In genomic region chr18:2997429-2997828, GRCh38 we compare ENCODE assay signal across 14 cellular contexts. TPM values are rescaled to one million over a fixed set of nuclear protein-coding genes. Genes with fewer than 3 reads are reported as not detected.
A peak's percentile ranks its signal among the peaks of the same experiment; 100 is the strongest.
DNase-seq lines count a peak whose midpoint lies in the region; ATAC-seq, FAIRE-seq and TF ChIP-seq lines count a peak whose summit lies in the region.
"Had no signal": no experiment of that assay in that cellular context is flagged by ENCODE, and none has a peak within 500 bp of the region (broad histone marks: within the 10 kb centered on the region; RNA-seq: fewer than 3 reads in every experiment).

No MANE protein-coding gene starts in this region.

- H3K27me3 ChIP-seq in adipocyte (replicated peaks; ENCODE audit: control insufficient read depth, insufficient read depth, low read length) (no peaks in the 10 kb centered on the region), tibial nerve (no peaks in the 10 kb centered on the region)

- no peaks in the 10 kb centered on the region for H3K9me3 Mint-ChIP-seq in activated naive CD4-positive, alpha-beta T cell treated with anti-CD3 and anti-CD28 coated beads, Interleukin-2, amount 50 U/mL, for 24 hours

- H3K4me3 ChIP-seq in adipocyte (ENCODE audit: low read length) (no peak overlapping the region), mesodermal cell (ENCODE audit: extremely low read depth, insufficient read depth, low read length, poor library complexity, severe bottlenecking) (no peak overlapping the region), tibial nerve (no peak overlapping the region)
- H3K4me3 ChIP-seq: skin epidermis had no signal

- no peak for DNase-seq in activated naive CD4-positive, alpha-beta T cell treated with anti-CD3 and anti-CD28 coated beads, Interleukin-2, amount 50 U/mL, for 16 hours
- no peak for DNase-seq in adipocyte (ENCODE audit: low read depth)
- no peak for DNase-seq in tibial nerve (ENCODE audit: low spot score in 2 of 2)
- no peak for DNase-seq in HTR-8/SVneo (ENCODE audit: insufficient read length, low spot score)
- no peak for DNase-seq in NCI-H1105 (lab: John Stamatoyannopoulos, UW)
- DNase-seq: activated gamma-delta T cell treated with Interleukin-2 at 50 U/mL for 16 hours; effector CD4-positive, alpha-beta T cell; IMR-90; NCI-H2029 treated with DMSO at 0.1 percent for 48 hours had no signal

- peak overlapping the region; percentile 78 for H3K4me3 Mint-ChIP-seq in activated naive CD4-positive, alpha-beta T cell treated with anti-CD3 and anti-CD28 coated beads, Interleukin-2, amount 50 U/mL, for 24 hours

- peak overlapping the region; percentile 62 for H3K27ac ChIP-seq in mesodermal cell (ENCODE audit: low read depth, low read length, severe bottlenecking)
- peak overlapping the region in 3 of 4 donors; percentile 67 to 79 (median 70) for H3K27ac ChIP-seq in tibial nerve

- TF ChIP-seq POLR2A in tibial nerve (IDR thresholded peaks at IDR 0.05): no peak

- H3K4me1 Mint-ChIP-seq in activated naive CD4-positive, alpha-beta T cell treated with anti-CD3 and anti-CD28 coated beads, Interleukin-2, amount 50 U/mL, for 24 hours: peaks cover 88% of the 10 kb centered on the region

- H3K27me3 Mint-ChIP-seq in activated naive CD4-positive, alpha-beta T cell treated with anti-CD3 and anti-CD28 coated beads, Interleukin-2, amount 50 U/mL, for 24 hours: no peaks in the 10 kb centered on the region

- H3K9me3 ChIP-seq in adipocyte (ENCODE audit: control insufficient read depth, low read length) (no peaks in the 10 kb centered on the region), mesodermal cell (ENCODE audit: control insufficient read depth, low read length) (peaks cover 7% of the 10 kb centered on the region), tibial nerve (peaks cover 0 to 6% (median 0%) of the 10 kb centered on the region in 4 donors)

- peaks cover 28% of the 10 kb centered on the region for H3K4me1 ChIP-seq in adipocyte (ENCODE audit: control insufficient read depth, insufficient read depth, low read length)
- peaks cover 19% of the 10 kb centered on the region for H3K4me1 ChIP-seq in mesodermal cell (ENCODE audit: control insufficient read depth, insufficient read depth, low read length, poor library complexity, severe bottlenecking)
- peaks cover 0 to 43% (median 22%) of the 10 kb centered on the region in 4 donors for H3K4me1 ChIP-seq in tibial nerve

- FAIRE-seq in HTR-8/SVneo (lab: Jason Lieb, UNC): no peak
- FAIRE-seq: TTC549 had no signal

- TF ChIP-seq EP300 in tibial nerve (IDR thresholded peaks at IDR 0.05): no peak

- H3K9ac ChIP-seq in adipocyte (ENCODE audit: low read length): peak overlapping the region; percentile 24

- peaks cover 10% of the 10 kb centered on the region for H3K36me3 ChIP-seq in adipocyte (ENCODE audit: control insufficient read depth, insufficient read depth, low read length, severe bottlenecking)
- peaks cover 17% of the 10 kb centered on the region for H3K36me3 ChIP-seq in mesodermal cell (ENCODE audit: control insufficient read depth, insufficient read depth, low read length)
- H3K36me3 ChIP-seq in tibial nerve: peaks cover 0 to 10% (median 0%) of the 10 kb centered on the region in 3 donors

- no peak for TF ChIP-seq CTCF in tibial nerve (IDR thresholded peaks at IDR 0.05)

- ATAC-seq in HG03175 (IDR thresholded peaks at IDR 0.05; ENCODE audit: unreplicated experiment): no peak

- H3K27ac Mint-ChIP-seq in activated naive CD4-positive, alpha-beta T cell treated with anti-CD3 and anti-CD28 coated beads, Interleukin-2, amount 50 U/mL, for 24 hours: peak overlapping the region; percentile 98

- H3K36me3 Mint-ChIP-seq in activated naive CD4-positive, alpha-beta T cell treated with anti-CD3 and anti-CD28 coated beads, Interleukin-2, amount 50 U/mL, for 24 hours: peaks cover 16% of the 10 kb centered on the region

RNA-seq across cellular contexts. Expression of gene LPIN2, which starts 15.5 kb away (rescaled TPM):
- polyA plus RNA-seq in mesodermal cell (2013, experiment 1 of 2): 36.7 TPM
- 35.7 TPM for polyA plus RNA-seq in mesodermal cell (2013, experiment 2 of 2)
- total RNA-seq in tibial nerve: 10 to 100 TPM; 22.7 to 29.3 (median 25.8) TPM
